8 cellular contexts compared by ENCODE assay signal in the genomic region with DNA sequence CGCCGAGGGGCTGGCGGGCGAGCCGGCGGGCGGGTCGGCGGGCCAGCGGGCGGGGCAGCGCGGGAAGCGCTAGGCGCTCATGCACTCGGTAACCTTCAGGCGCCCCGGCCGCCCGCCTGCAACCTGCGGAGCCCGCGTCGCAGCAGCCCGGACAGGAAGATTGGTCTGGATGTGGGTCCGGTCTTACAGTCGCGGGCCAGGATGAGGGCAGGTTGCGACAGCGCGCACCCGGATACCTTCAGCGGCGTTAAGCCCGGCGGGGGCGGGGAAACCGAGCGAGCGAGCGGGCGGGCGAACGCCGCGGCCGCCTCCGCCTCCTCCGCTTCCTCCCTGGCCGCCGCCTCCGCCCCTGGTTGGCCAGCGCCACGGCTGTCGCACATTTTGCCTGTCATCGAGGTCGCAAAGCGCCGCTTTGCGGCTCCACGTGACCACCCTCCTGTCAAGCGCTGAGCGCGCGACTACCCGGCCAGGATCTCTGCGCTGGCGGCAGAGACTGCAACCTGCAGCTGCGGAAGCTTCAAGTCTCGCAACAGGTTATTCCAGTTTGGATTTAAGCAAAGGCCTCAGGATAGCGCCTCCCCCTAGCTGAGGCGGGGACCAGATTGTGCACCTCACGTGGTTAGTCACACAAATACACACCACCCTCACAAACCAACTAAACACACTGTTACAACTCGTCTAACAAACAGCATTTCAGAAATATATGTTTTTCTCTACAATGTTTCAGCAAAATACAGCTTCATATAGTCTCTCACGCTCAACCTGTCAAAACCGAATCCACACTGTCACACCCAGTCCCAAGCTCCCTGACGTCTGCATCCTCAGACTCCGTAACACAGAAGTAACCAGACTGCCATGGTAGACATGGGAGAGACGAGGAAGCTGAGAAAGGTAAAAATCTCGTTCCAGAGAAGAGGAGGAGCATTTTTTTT. TPM values are rescaled to one million over a fixed set of nuclear protein-coding genes. Genes with fewer than 3 reads are reported as not detected.
DNase-seq lines count a peak whose midpoint lies in the region; ATAC-seq and TF ChIP-seq lines count a peak whose summit lies in the region.

FAF1 (minus strand) TSS at position 355 of the 932 bp plus-strand sequence. CDS start 456 bp downstream, outside the sequence.

- H2AFZ ChIP-seq in OCI-LY3 (ENCODE audit: low read depth, low read length) = peak within 1 kb of the TSS; percentile 86

- ATAC-seq in GM21447 (IDR thresholded peaks at IDR 0.05; ENCODE audit: unreplicated experiment) (peak; percentile 83), mucosa of descending colon (peak; percentile 99)

- H3K4me3 ChIP-seq in HUES64 (ENCODE audit: low read length) = peak within 1 kb of the TSS; percentile 98
- H3K4me3 ChIP-seq in OCI-LY3 (ENCODE audit: low read length) = peak within 1 kb of the TSS; percentile 100
- peak within 1 kb of the TSS; percentile 74 for H3K4me3 ChIP-seq in mucosa of descending colon

- H3K36me3 ChIP-seq in HUES64 (ENCODE audit: insufficient read depth, low read length) = no peaks in the 10 kb centered on the region; the same call in 1 of the 2 replicates
- H3K36me3 ChIP-seq in OCI-LY3 (replicated peaks; ENCODE audit: low read depth, low read length) = no peaks in the 10 kb centered on the region
- no peaks in the 10 kb centered on the region for H3K36me3 ChIP-seq in mucosa of descending colon (ENCODE audit: low read depth)

- TF ChIP-seq CTCF in OCI-LY3 (IDR thresholded peaks at IDR 0.05; ENCODE audit: low read depth, low read length) (no peak), mucosa of descending colon (IDR thresholded peaks at IDR 0.05) (peak; percentile 45)

- H3K27me3 ChIP-seq in HUES64 (ENCODE audit: insufficient read depth, low read length) (peaks cover 28% of the 10 kb centered on the region), OCI-LY3 (ENCODE audit: low read depth, low read length) (no peaks in the 10 kb centered on the region)

- H3K9me3 ChIP-seq in HUES64 (ENCODE audit: insufficient read depth, low read depth, low read length) (no peaks in the 10 kb centered on the region), OCI-LY3 (ENCODE audit: insufficient read depth, low read length) (no peaks in the 10 kb centered on the region), mucosa of descending colon (no peaks in the 10 kb centered on the region)

- H4K20me1 ChIP-seq in OCI-LY3 (ENCODE audit: insufficient read depth, low read length) = no peaks in the 10 kb centered on the region

- peak within 1 kb of the TSS; percentile 83 for H3K9ac ChIP-seq in HUES64 (ENCODE audit: low read depth, low read length)
- H3K9ac ChIP-seq in OCI-LY3 (ENCODE audit: low read length) = peak within 1 kb of the TSS; percentile 85

- DNase-seq in DMS 273 treated with DMSO at 0.1 percent for 48 hours (lab: John Stamatoyannopoulos, UW) (peak; percentile 95), activated T-cell treated with anti-CD3 and anti-CD28 coated beads for 4 hours (peak; percentile 94), epithelial cell of prostate (ENCODE audit: low read depth, low spot score) (peak; percentile 97), mucosa of descending colon (peak; percentile 99)
- peak; percentile 96 for DNase-seq in stimulated activated CD8-positive, alpha-beta memory T cell treated with anti-CD3 and anti-CD28 coated beads, Interleukin-4, amount 100 ng/mL, for 24 hours (ENCODE audit: low read depth)

- H3K4me2 ChIP-seq in OCI-LY3 (ENCODE audit: low read length) = peak within 1 kb of the TSS; percentile 100

- H3K4me1 ChIP-seq in HUES64 (ENCODE audit: insufficient read depth, low read length) = peaks cover 6% of the 10 kb centered on the region; the same call in 1 of the 2 replicates
- peaks cover 6% of the 10 kb centered on the region; the same call in 1 of the 2 replicates for H3K4me1 ChIP-seq in OCI-LY3 (ENCODE audit: low read length)
- peaks cover 12% of the 10 kb centered on the region for H3K4me1 ChIP-seq in mucosa of descending colon (ENCODE audit: low read depth)

- H3K79me2 ChIP-seq in OCI-LY3 (ENCODE audit: low read length) = peaks cover 15% of the 10 kb centered on the region

- H3K27ac ChIP-seq in HUES64 (ENCODE audit: low read depth, low read length) = peak within 1 kb of the TSS; percentile 81; the same call in 1 of the 2 replicates
- peak within 1 kb of the TSS; percentile 58 for H3K27ac ChIP-seq in OCI-LY3 (ENCODE audit: low read length)
- H3K27ac ChIP-seq in epithelial cell of prostate = peak within 1 kb of the TSS; percentile 93

- intact Hi-C loops in mucosa of descending colon (cut with DNase I, micrococcal nuclease) = no loop called here

- under 1% methylated on average over 80 of the region's 80 CpGs for WGBS in HUES64

RNA-seq across cellular contexts. Expression of gene FAF1, which starts in this region (rescaled TPM):
- polyA plus RNA-seq in HUES64 (2013, experiment 1 of 2) = 57.9 TPM
- polyA plus RNA-seq in HUES64 (2013, experiment 2 of 2) = 62.6 TPM
- 10 to 100 TPM; 48.6 to 70.9 (median 57.7) TPM for total RNA-seq in mucosa of descending colon

Comparison
In these comparisons a context has a peak if more than half of its experiments do, and no peak if none do; other contexts are left out.
1. Peak in every context shown above with its lines: DNase-seq, ATAC-seq, H3K4me3 ChIP-seq and H3K27ac ChIP-seq.